ENCODE assay signal across 1 cellular context in the genomic region with DNA sequence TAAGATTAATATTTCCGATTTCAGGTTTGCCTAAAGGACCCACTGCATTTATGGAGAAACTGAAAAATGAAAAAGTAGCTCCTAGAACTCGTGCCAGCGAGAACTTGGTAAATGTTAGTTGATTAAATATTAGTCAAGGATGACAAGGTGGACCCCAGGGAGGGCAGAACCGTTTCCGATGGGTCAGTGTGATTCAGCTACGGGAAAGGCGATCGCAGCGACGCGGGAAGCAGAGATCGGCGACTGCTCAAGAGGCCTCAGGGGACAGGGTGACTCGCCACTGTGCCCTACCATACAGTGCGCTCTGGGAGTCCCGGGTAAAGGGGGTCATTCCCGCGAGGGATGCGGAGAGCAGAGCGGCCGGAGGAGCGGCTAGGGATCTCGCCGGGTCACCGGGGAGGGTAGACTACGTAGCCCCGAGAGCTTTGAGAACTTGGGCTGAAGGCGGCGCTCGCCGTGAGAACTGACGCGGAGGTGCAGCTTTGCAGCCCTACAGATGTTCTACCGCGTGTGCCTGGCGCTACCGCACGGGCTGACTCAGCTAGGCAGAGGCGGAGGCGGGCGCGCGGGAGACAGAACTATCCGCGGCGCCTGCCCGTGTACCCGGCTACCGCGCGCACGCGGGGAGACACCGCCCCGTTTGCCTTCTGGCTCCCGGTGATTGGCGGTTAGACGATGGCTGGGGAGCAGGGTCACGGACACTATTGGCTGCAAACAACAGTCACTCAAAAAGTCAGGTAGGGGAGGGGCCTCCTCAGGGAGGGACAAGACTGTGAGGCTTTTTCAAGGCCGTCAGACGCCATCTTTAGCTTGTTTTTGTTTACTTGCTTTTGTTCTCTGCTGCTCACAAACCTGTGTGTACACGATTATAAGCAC.
A peak's percentile ranks its signal among the peaks of the same experiment; 100 is the strongest.
TF ChIP-seq lines count a peak whose summit lies in the region.

No MANE protein-coding gene starts in this region.

TF ChIP-seq in GM12878, 131 proteins besides CTCF, POLR2A, EP300 and RAD21 (continued from another document and continues in another):
- TF ChIP-seq, protein P1, sequence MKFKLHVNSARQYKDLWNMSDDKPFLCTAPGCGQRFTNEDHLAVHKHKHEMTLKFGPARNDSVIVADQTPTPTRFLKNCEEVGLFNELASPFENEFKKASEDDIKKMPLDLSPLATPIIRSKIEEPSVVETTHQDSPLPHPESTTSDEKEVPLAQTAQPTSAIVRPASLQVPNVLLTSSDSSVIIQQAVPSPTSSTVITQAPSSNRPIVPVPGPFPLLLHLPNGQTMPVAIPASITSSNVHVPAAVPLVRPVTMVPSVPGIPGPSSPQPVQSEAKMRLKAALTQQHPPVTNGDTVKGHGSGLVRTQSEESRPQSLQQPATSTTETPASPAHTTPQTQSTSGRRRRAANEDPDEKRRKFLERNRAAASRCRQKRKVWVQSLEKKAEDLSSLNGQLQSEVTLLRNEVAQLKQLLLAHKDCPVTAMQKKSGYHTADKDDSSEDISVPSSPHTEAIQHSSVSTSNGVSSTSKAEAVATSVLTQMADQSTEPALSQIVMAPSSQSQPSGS (IDR thresholded peaks at IDR 0.05; ENCODE audit: low read length): no peak
- TF ChIP-seq TBL1XR1 (IDR thresholded peaks at IDR 0.05; ENCODE audit: low read depth, low read length): no peak; the same call in 1 of the 2 replicates
- TF ChIP-seq MEF2B (IDR thresholded peaks at IDR 0.05; ENCODE audit: partially characterized antibody, poor library complexity, severe bottlenecking): peak; percentile 75
- TF ChIP-seq, protein P2, sequence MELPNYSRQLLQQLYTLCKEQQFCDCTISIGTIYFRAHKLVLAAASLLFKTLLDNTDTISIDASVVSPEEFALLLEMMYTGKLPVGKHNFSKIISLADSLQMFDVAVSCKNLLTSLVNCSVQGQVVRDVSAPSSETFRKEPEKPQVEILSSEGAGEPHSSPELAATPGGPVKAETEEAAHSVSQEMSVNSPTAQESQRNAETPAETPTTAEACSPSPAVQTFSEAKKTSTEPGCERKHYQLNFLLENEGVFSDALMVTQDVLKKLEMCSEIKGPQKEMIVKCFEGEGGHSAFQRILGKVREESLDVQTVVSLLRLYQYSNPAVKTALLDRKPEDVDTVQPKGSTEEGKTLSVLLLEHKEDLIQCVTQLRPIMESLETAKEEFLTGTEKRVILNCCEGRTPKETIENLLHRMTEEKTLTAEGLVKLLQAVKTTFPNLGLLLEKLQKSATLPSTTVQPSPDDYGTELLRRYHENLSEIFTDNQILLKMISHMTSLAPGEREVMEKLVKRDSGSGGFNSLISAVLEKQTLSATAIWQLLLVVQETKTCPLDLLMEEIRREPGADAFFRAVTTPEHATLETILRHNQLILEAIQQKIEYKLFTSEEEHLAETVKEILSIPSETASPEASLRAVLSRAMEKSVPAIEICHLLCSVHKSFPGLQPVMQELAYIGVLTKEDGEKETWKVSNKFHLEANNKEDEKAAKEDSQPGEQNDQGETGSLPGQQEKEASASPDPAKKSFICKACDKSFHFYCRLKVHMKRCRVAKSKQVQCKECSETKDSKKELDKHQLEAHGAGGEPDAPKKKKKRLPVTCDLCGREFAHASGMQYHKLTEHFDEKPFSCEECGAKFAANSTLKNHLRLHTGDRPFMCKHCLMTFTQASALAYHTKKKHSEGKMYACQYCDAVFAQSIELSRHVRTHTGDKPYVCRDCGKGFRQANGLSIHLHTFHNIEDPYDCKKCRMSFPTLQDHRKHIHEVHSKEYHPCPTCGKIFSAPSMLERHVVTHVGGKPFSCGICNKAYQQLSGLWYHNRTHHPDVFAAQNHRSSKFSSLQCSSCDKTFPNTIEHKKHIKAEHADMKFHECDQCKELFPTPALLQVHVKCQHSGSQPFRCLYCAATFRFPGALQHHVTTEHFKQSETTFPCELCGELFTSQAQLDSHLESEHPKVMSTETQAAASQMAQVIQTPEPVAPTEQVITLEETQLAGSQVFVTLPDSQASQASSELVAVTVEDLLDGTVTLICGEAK (IDR thresholded peaks at IDR 0.05; ENCODE audit: borderline replicate concordance): 0 out of 2 replicates have a peak, but pooled peaks have one; percentile 38
- TF ChIP-seq, protein P3, sequence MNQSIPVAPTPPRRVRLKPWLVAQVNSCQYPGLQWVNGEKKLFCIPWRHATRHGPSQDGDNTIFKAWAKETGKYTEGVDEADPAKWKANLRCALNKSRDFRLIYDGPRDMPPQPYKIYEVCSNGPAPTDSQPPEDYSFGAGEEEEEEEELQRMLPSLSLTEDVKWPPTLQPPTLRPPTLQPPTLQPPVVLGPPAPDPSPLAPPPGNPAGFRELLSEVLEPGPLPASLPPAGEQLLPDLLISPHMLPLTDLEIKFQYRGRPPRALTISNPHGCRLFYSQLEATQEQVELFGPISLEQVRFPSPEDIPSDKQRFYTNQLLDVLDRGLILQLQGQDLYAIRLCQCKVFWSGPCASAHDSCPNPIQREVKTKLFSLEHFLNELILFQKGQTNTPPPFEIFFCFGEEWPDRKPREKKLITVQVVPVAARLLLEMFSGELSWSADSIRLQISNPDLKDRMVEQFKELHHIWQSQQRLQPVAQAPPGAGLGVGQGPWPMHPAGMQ (IDR thresholded peaks at IDR 0.05; ENCODE audit: borderline replicate concordance): 0 out of 2 replicates have a peak, but pooled peaks have one; percentile 24
- TF ChIP-seq CREM (IDR thresholded peaks at IDR 0.05; ENCODE audit: low read depth): 0 out of 2 replicates have a peak, but pooled peaks have one; percentile 43
- TF ChIP-seq POLR2AphosphoS5 (IDR thresholded peaks at IDR 0.05; ENCODE audit: low read length): peak; percentile 93
- TF ChIP-seq MYB (IDR thresholded peaks at IDR 0.05; ENCODE audit: borderline replicate concordance, low read depth, low read length): no peak
- peak; percentile 69 for TF ChIP-seq LARP7 (IDR thresholded peaks at IDR 0.05)
- no peak for TF ChIP-seq YBX1 (IDR thresholded peaks at IDR 0.05)
- TF ChIP-seq IKZF1 (conservative IDR thresholded peaks at IDR 0.05): peak; percentile 84
- TF ChIP-seq PML (IDR thresholded peaks at IDR 0.05; ENCODE audit: low read length): peak; percentile 85
- TF ChIP-seq BACH1 (IDR thresholded peaks at IDR 0.05; ENCODE audit: borderline replicate concordance): peak; percentile 92
- TF ChIP-seq, protein P4, sequence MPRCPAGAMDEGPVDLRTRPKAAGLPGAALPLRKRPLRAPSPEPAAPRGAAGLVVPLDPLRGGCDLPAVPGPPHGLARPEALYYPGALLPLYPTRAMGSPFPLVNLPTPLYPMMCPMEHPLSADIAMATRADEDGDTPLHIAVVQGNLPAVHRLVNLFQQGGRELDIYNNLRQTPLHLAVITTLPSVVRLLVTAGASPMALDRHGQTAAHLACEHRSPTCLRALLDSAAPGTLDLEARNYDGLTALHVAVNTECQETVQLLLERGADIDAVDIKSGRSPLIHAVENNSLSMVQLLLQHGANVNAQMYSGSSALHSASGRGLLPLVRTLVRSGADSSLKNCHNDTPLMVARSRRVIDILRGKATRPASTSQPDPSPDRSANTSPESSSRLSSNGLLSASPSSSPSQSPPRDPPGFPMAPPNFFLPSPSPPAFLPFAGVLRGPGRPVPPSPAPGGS (IDR thresholded peaks at IDR 0.05; ENCODE audit: borderline replicate concordance, insufficient read depth, low read depth, low read length, poor library complexity, severe bottlenecking): peak; percentile 17
- TF ChIP-seq, protein P5, sequence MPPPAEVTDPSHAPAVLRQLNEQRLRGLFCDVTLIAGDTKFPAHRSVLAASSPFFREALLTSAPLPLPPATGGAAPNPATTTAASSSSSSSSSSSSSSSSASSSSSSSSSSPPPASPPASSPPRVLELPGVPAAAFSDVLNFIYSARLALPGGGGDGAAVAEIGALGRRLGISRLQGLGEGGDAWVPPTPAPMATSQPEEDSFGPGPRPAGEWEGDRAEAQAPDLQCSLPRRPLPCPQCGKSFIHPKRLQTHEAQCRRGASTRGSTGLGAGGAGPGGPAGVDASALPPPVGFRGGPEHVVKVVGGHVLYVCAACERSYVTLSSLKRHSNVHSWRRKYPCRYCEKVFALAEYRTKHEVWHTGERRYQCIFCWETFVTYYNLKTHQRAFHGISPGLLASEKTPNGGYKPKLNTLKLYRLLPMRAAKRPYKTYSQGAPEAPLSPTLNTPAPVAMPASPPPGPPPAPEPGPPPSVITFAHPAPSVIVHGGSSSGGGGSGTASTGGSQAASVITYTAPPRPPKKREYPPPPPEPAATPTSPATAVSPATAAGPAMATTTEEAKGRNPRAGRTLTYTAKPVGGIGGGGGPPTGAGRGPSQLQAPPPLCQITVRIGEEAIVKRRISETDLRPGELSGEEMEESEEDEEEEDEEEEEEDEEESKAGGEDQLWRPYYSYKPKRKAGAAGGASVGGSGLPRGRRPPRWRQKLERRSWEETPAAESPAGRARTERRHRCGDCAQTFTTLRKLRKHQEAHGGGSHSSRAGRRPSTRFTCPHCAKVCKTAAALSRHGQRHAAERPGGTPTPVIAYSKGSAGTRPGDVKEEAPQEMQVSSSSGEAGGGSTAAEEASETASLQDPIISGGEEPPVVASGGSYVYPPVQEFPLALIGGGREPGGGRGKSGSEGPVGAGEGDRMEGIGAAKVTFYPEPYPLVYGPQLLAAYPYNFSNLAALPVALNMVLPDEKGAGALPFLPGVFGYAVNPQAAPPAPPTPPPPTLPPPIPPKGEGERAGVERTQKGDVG (CRISPR knock-in tag; IDR thresholded peaks at IDR 0.05): no peak
- TF ChIP-seq TARDBP (IDR thresholded peaks at IDR 0.05; ENCODE audit: borderline replicate concordance): peak; percentile 44; the same call in 1 of the 2 replicates
- TF ChIP-seq CHD2 (IDR thresholded peaks at IDR 0.05; ENCODE audit: borderline replicate concordance, low read depth, low read length): peak; percentile 88; the same call in 1 of the 2 replicates
- peak; percentile 89; the same call in 1 of the 2 replicates for TF ChIP-seq ASH2L (IDR thresholded peaks at IDR 0.05; ENCODE audit: borderline replicate concordance, low read depth)
- TF ChIP-seq CREB1 (IDR thresholded peaks at IDR 0.05; ENCODE audit: low read depth): peak; percentile 68; the same call in 1 of the 2 replicates
- TF ChIP-seq, protein P6, sequence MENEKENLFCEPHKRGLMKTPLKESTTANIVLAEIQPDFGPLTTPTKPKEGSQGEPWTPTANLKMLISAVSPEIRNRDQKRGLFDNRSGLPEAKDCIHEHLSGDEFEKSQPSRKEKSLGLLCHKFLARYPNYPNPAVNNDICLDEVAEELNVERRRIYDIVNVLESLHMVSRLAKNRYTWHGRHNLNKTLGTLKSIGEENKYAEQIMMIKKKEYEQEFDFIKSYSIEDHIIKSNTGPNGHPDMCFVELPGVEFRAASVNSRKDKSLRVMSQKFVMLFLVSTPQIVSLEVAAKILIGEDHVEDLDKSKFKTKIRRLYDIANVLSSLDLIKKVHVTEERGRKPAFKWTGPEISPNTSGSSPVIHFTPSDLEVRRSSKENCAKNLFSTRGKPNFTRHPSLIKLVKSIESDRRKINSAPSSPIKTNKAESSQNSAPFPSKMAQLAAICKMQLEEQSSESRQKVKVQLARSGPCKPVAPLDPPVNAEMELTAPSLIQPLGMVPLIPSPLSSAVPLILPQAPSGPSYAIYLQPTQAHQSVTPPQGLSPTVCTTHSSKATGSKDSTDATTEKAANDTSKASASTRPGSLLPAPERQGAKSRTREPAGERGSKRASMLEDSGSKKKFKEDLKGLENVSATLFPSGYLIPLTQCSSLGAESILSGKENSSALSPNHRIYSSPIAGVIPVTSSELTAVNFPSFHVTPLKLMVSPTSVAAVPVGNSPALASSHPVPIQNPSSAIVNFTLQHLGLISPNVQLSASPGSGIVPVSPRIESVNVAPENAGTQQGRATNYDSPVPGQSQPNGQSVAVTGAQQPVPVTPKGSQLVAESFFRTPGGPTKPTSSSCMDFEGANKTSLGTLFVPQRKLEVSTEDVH (IDR thresholded peaks at IDR 0.05; ENCODE audit: low read depth, partially characterized antibody): no peak
- TF ChIP-seq, protein P7, sequence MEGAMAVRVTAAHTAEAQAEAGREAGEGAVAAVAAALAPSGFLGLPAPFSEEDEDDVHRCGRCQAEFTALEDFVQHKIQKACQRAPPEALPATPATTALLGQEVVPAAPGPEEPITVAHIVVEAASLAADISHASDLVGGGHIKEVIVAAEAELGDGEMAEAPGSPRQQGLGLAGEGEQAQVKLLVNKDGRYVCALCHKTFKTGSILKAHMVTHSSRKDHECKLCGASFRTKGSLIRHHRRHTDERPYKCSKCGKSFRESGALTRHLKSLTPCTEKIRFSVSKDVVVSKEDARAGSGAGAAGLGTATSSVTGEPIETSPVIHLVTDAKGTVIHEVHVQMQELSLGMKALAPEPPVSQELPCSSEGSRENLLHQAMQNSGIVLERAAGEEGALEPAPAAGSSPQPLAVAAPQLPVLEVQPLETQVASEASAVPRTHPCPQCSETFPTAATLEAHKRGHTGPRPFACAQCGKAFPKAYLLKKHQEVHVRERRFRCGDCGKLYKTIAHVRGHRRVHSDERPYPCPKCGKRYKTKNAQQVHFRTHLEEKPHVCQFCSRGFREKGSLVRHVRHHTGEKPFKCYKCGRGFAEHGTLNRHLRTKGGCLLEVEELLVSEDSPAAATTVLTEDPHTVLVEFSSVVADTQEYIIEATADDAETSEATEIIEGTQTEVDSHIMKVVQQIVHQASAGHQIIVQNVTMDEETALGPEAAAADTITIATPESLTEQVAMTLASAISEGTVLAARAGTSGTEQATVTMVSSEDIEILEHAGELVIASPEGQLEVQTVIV (IDR thresholded peaks at IDR 0.05; ENCODE audit: borderline replicate concordance, partially characterized antibody): peak; percentile 35
- no peak for TF ChIP-seq NFIC (IDR thresholded peaks at IDR 0.05; ENCODE audit: low read depth, low read length)
- TF ChIP-seq, protein P8, sequence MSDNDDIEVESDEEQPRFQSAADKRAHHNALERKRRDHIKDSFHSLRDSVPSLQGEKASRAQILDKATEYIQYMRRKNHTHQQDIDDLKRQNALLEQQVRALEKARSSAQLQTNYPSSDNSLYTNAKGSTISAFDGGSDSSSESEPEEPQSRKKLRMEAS (IDR thresholded peaks at IDR 0.05; ENCODE audit: low read depth, low read length): peak; percentile 70; the same call in 1 of the 2 replicates
- no peak for TF ChIP-seq ZBED1 (IDR thresholded peaks at IDR 0.05; ENCODE audit: borderline replicate concordance)
- TF ChIP-seq HCFC1 (IDR thresholded peaks at IDR 0.05; ENCODE audit: low read length): peak; percentile 33; the same call in 1 of the 2 replicates
- 0 out of 2 replicates have a peak, but pooled peaks have one; percentile 4 for TF ChIP-seq MEF2A (IDR thresholded peaks at IDR 0.05; ENCODE audit: insufficient read depth, low read depth, low read length)
- no peak for TF ChIP-seq RELA (IDR thresholded peaks at IDR 0.05; ENCODE audit: borderline replicate concordance, partially characterized antibody)
- TF ChIP-seq BMI1 (IDR thresholded peaks at IDR 0.05; ENCODE audit: borderline replicate concordance): no peak
- TF ChIP-seq IKZF2 (IDR thresholded peaks at IDR 0.05): peak; percentile 48 to 66; a peak in 2 of 4 replicates
- TF ChIP-seq NFYA (IDR thresholded peaks at IDR 0.05; ENCODE audit: borderline replicate concordance, low read depth, low read length): peak; percentile 48
- TF ChIP-seq FOXM1 (IDR thresholded peaks at IDR 0.05; ENCODE audit: low read depth, low read length): no peak
- peak; percentile 65 for TF ChIP-seq FOXK2 (IDR thresholded peaks at IDR 0.05)
- TF ChIP-seq, protein P9, sequence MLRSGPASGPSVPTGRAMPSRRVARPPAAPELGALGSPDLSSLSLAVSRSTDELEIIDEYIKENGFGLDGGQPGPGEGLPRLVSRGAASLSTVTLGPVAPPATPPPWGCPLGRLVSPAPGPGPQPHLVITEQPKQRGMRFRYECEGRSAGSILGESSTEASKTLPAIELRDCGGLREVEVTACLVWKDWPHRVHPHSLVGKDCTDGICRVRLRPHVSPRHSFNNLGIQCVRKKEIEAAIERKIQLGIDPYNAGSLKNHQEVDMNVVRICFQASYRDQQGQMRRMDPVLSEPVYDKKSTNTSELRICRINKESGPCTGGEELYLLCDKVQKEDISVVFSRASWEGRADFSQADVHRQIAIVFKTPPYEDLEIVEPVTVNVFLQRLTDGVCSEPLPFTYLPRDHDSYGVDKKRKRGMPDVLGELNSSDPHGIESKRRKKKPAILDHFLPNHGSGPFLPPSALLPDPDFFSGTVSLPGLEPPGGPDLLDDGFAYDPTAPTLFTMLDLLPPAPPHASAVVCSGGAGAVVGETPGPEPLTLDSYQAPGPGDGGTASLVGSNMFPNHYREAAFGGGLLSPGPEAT (IDR thresholded peaks at IDR 0.05; ENCODE audit: low read depth): peak; percentile 44; the same call in 1 of the 2 replicates
- TF ChIP-seq FOS (IDR thresholded peaks at IDR 0.05; ENCODE audit: borderline replicate concordance, extremely low read depth, insufficient read length): peak; percentile 77
